9 cellular contexts compared by ENCODE assay signal in the genomic region with DNA sequence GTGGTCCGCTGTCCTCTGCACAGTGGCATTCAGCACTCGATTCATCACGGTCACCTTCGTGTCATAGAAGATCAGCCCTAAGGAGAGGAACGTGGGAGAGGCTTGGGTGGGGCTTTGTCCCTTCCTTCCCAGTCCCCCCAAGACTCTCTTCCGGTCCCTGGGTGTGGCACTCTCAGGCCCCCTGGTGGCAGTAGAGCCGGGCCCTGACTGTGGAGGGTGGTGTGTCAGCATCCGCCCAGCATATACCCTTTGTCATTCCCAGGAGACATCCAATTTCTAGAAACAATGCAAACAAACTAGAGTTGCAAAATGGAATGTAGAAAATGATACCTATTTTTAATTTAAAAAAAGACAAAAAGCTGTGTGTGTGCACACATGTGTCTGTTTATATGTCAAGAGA. TPM values are rescaled to one million over a fixed set of nuclear protein-coding genes. Genes with fewer than 3 reads are reported as not detected.
DNase-seq lines count a peak whose midpoint lies in the region; ATAC-seq, FAIRE-seq and TF ChIP-seq lines count a peak whose summit lies in the region.
"Had no signal": no experiment of that assay in that cellular context is flagged by ENCODE, and none has a peak within 500 bp of the region (broad histone marks: within the 10 kb centered on the region; RNA-seq: fewer than 3 reads in every experiment).

No MANE protein-coding gene starts in this region.

- H3K27ac Mint-ChIP-seq in activated naive CD4-positive, alpha-beta T cell treated with anti-CD3 and anti-CD28 coated beads for 36 hours: no peak overlapping the region

- H3K36me3 ChIP-seq in DND-41 (ENCODE audit: insufficient read depth, low read length) (peaks cover 56% of the 10 kb centered on the region), MG63 (no peaks in the 10 kb centered on the region; the same call in 1 of the 2 replicates), lower lobe of right lung (peaks cover 68% of the 10 kb centered on the region), body of pancreas (replicated peaks in 1 of 2; ENCODE audit: insufficient read depth in 1 of 2, low read depth in 2 of 2) (peaks cover 0 to 8% of the 10 kb centered on the region in 2 donors)

- 64 to 82% methylated on average over 8 of the region's 8 CpGs for WGBS in body of pancreas, 2 donors

- TF ChIP-seq POLR2A in body of pancreas (IDR thresholded peaks at IDR 0.05) (no peak), GM12892 (IDR thresholded peaks at IDR 0.05; ENCODE audit: low read depth, low read length) (no peak)

- H3K9me3 ChIP-seq in DND-41 (ENCODE audit: insufficient read depth, low read length, severe bottlenecking): no peaks in the 10 kb centered on the region
- H3K9me3 ChIP-seq in MG63: no peaks in the 10 kb centered on the region
- H3K9me3 ChIP-seq in lower lobe of right lung: no peaks in the 10 kb centered on the region
- no peaks in the 10 kb centered on the region for H3K9me3 ChIP-seq in body of pancreas

- no peak overlapping the region for H2AFZ ChIP-seq in DND-41 (ENCODE audit: low read depth, low read length)

- H3K9me3 Mint-ChIP-seq in activated naive CD4-positive, alpha-beta T cell treated with anti-CD3 and anti-CD28 coated beads for 36 hours: no peaks in the 10 kb centered on the region
- H3K9me3 Mint-ChIP-seq: stimulated activated naive CD8-positive, alpha-beta T cell treated with anti-CD3 and anti-CD28 coated beads, Interleukin-15, Interleukin-2, amounts not matched to agents 100 ng/mL and 50 ng/mL, for 24 hours had no signal

- intact Hi-C loops in activated naive CD4-positive, alpha-beta T cell treated with anti-CD3 and anti-CD28 coated beads for 36 hours (cut with micrococcal nuclease): loop anchor here (1.0 kb wide), 1 partner anchor 225 kb away; no protein-coding TSS in a partner anchor
- intact Hi-C loops in lower lobe of right lung (cut with DNase I) (no loop called here), body of pancreas (cut with DNase I) (no loop called here)

- H3K4me1 Mint-ChIP-seq in activated naive CD4-positive, alpha-beta T cell treated with anti-CD3 and anti-CD28 coated beads for 36 hours (ENCODE audit: low read depth): no peaks in the 10 kb centered on the region

- no peak for FAIRE-seq in GM12892 (lab: Jason Lieb, UNC)

- H3K27me3 Mint-ChIP-seq in activated naive CD4-positive, alpha-beta T cell treated with anti-CD3 and anti-CD28 coated beads for 36 hours (ENCODE audit: low read depth): no peaks in the 10 kb centered on the region
- H3K27me3 Mint-ChIP-seq: stimulated activated naive CD8-positive, alpha-beta T cell treated with anti-CD3 and anti-CD28 coated beads, Interleukin-15, Interleukin-2, amounts not matched to agents 100 ng/mL and 50 ng/mL, for 24 hours had no signal

- CTCF ChIA-PET in activated naive CD4-positive, alpha-beta T cell treated with anti-CD3 and anti-CD28 coated beads for 36 hours (lab: Charles Lee): interaction anchor here (0.6 to 0.8 kb wide), 2 partner anchors 61 to 232 kb away, joined by 3 to 4 read pairs; no protein-coding TSS in a partner anchor

- 0 out of 2 replicates have a peak, but pooled peaks cover 7% of the 10 kb centered on the region for H4K20me1 ChIP-seq in DND-41 (ENCODE audit: insufficient read depth, low read length)

- DNase-seq in DND-41 (peak; percentile 34), MG63 (peak; percentile 11), lower lobe of right lung (no peak), body of pancreas (no peak), dedifferentiated amniotic fluid mesenchymal stem cell (ENCODE audit: extremely low spot score) (no peak), GM12892 (ENCODE audit: insufficient read length) (no peak), GM19240 (ENCODE audit: insufficient read length, low spot score) (no peak)
- peak; percentile 62 for DNase-seq in activated naive CD4-positive, alpha-beta T cell treated with anti-CD3 and anti-CD28 coated beads for 36 hours

- ATAC-seq in DND-41 (ENCODE audit: insufficient read depth, low read depth): peak; percentile 64
- ATAC-seq in lower lobe of right lung: peak; percentile 33 to 75
- ATAC-seq in body of pancreas: no peak

- H3K4me3 Mint-ChIP-seq in activated naive CD4-positive, alpha-beta T cell treated with anti-CD3 and anti-CD28 coated beads for 36 hours: no peak overlapping the region
- H3K4me3 Mint-ChIP-seq: stimulated activated naive CD8-positive, alpha-beta T cell treated with anti-CD3 and anti-CD28 coated beads, Interleukin-15, Interleukin-2, amounts not matched to agents 100 ng/mL and 50 ng/mL, for 24 hours had no signal

- H3K36me3 Mint-ChIP-seq in activated naive CD4-positive, alpha-beta T cell treated with anti-CD3 and anti-CD28 coated beads for 36 hours (ENCODE audit: low read depth): peaks cover 5% of the 10 kb centered on the region

- H3K4me1 ChIP-seq in DND-41 (ENCODE audit: insufficient read depth, low read length): no peaks in the 10 kb centered on the region
- H3K4me1 ChIP-seq in lower lobe of right lung: no peaks in the 10 kb centered on the region
- no peaks in the 10 kb centered on the region for H3K4me1 ChIP-seq in body of pancreas

- no peak overlapping the region for H3K4me2 ChIP-seq in DND-41 (ENCODE audit: insufficient read depth, low read length)

- H3K27me3 ChIP-seq in DND-41 (ENCODE audit: insufficient read depth, low read length, poor library complexity) (no peaks in the 10 kb centered on the region), MG63 (no peaks in the 10 kb centered on the region), lower lobe of right lung (ENCODE audit: low read depth) (no peaks in the 10 kb centered on the region), body of pancreas (no peaks in the 10 kb centered on the region)

- no peaks in the 10 kb centered on the region for H3K79me2 ChIP-seq in DND-41 (ENCODE audit: insufficient read depth, low read length)

- no peak overlapping the region for H3K9ac ChIP-seq in DND-41 (ENCODE audit: low read depth, low read length)

- no peak overlapping the region for H3K27ac ChIP-seq in DND-41 (ENCODE audit: low read length)
- no peak overlapping the region for H3K27ac ChIP-seq in lower lobe of right lung
- H3K27ac ChIP-seq in body of pancreas: no peak overlapping the region

- peak; percentile 62 for TF ChIP-seq CTCF in DND-41 (IDR thresholded peaks at IDR 0.05; ENCODE audit: borderline replicate concordance, extremely low read depth, low read length, poor library complexity, severe bottlenecking)
- peak; percentile 45 for TF ChIP-seq CTCF in lower lobe of right lung (IDR thresholded peaks at IDR 0.05)
- peak in 1 of 7 experiments; percentile 29 for TF ChIP-seq CTCF in body of pancreas (IDR thresholded peaks at IDR 0.05)

- no peak overlapping the region for H3K4me3 ChIP-seq in DND-41 (ENCODE audit: low read depth in 1 of 2, low read length in 2 of 2)
- H3K4me3 ChIP-seq in MG63: no peak overlapping the region
- no peak overlapping the region for H3K4me3 ChIP-seq in lower lobe of right lung
- no peak overlapping the region for H3K4me3 ChIP-seq in body of pancreas

RNA-seq across cellular contexts. Expression of a gene that starts 45.0 kb away (rescaled TPM):
- 60.0 and 63.9 TPM in 2 replicates for total RNA-seq in MG63 (2014; rRNA removed; shearing (Covaris generic); ENCODE audit: low replicate concordance)
- 10 to 100 TPM; 49.6 to 55.7 TPM for total RNA-seq in activated naive CD4-positive, alpha-beta T cell treated with anti-CD3 and anti-CD28 coated beads for 36 hours
- total RNA-seq in lower lobe of right lung (42.5 TPM), body of pancreas (10 to 100 TPM; 13.2 to 15.3 TPM)
- polyA plus RNA-seq in GM12892 (2012; ENCODE audit: missing spikeins): 39.8 TPM

Comparison
In these comparisons a context has a peak if more than half of its experiments do, and no peak if none do; other contexts are left out.
1. DNase-seq: peak in DND-41 (single experiment), MG63 (single experiment) and activated naive CD4-positive, alpha-beta T cell treated with anti-CD3 and anti-CD28 coated beads for 36 hours (single experiment); none in lower lobe of right lung (single experiment), body of pancreas (0 of 4), dedifferentiated amniotic fluid mesenchymal stem cell (single experiment), GM12892 (single experiment) and GM19240 (single experiment).